13 cellular contexts compared by ENCODE assay signal in genomic region chr12:101172316-101172715, GRCh38. TPM values are rescaled to one million over a fixed set of nuclear protein-coding genes. Genes with fewer than 3 reads are reported as not detected.
A peak's percentile ranks its signal among the peaks of the same experiment; 100 is the strongest.
DNase-seq lines count a peak whose midpoint lies in the region; ATAC-seq and TF ChIP-seq lines count a peak whose summit lies in the region.
"Had no signal": no experiment of that assay in that cellular context is flagged by ENCODE, and none has a peak within 500 bp of the region (broad histone marks: within the 10 kb centered on the region; RNA-seq: fewer than 3 reads in every experiment).

No MANE protein-coding gene starts in this region.

- no peak overlapping the region for H3K4me3 Mint-ChIP-seq in activated CD4-positive, alpha-beta T cell treated with anti-CD3 and anti-CD28 coated beads for 36 hours
- H3K4me3 Mint-ChIP-seq in activated CD4-positive, alpha-beta T cell treated with anti-CD3 and anti-CD28 coated beads, Interleukin-2, amount 10 ng/mL, durations not matched to agents 24 days and 14 days = no peak overlapping the region
- no peak overlapping the region for H3K4me3 Mint-ChIP-seq in glutamatergic neuron (ENCODE audit: unreplicated experiment)
- H3K4me3 Mint-ChIP-seq in activated naive CD4-positive, alpha-beta T cell treated with anti-CD3 and anti-CD28 coated beads, Interleukin-2, amount 10 ng/mL, durations not matched to agents 7 days and 5 days = no peak overlapping the region

- H3F3A ChIP-seq in OCI-LY1 (ENCODE audit: insufficient read depth, low read length) = no peaks in the 10 kb centered on the region

- H3K4me1 ChIP-seq in OCI-LY1 (ENCODE audit: insufficient read depth, low read length, severe bottlenecking) (no peaks in the 10 kb centered on the region), upper lobe of left lung (no peaks in the 10 kb centered on the region)

- H4K20me1 ChIP-seq in OCI-LY1 (ENCODE audit: insufficient read depth, low read length) = no peaks in the 10 kb centered on the region

- H3K4me3 ChIP-seq in OCI-LY1 (ENCODE audit: low read depth, low read length, poor library complexity, severe bottlenecking) (no peak overlapping the region), upper lobe of left lung (no peak overlapping the region)

- TF ChIP-seq EP300 in upper lobe of left lung (IDR thresholded peaks at IDR 0.05) = no peak

- TF ChIP-seq POLR2A in upper lobe of left lung (IDR thresholded peaks at IDR 0.05) = no peak

- no peaks in the 10 kb centered on the region for H3K9me2 ChIP-seq in OCI-LY1 (ENCODE audit: low read depth, low read length)

- H3K36me3 Mint-ChIP-seq in activated CD4-positive, alpha-beta T cell treated with anti-CD3 and anti-CD28 coated beads for 36 hours (ENCODE audit: low read depth) = no peaks in the 10 kb centered on the region
- no peaks in the 10 kb centered on the region for H3K36me3 Mint-ChIP-seq in activated CD4-positive, alpha-beta T cell treated with anti-CD3 and anti-CD28 coated beads, Interleukin-2, amount 10 ng/mL, durations not matched to agents 24 days and 14 days (ENCODE audit: low read depth)
- no peaks in the 10 kb centered on the region for H3K36me3 Mint-ChIP-seq in glutamatergic neuron (ENCODE audit: unreplicated experiment)
- H3K36me3 Mint-ChIP-seq in activated naive CD4-positive, alpha-beta T cell treated with anti-CD3 and anti-CD28 coated beads, Interleukin-2, amount 10 ng/mL, durations not matched to agents 7 days and 5 days = no peaks in the 10 kb centered on the region
- H3K36me3 Mint-ChIP-seq: CD4-positive, CD25-positive, alpha-beta regulatory T cell had no signal

- no peaks in the 10 kb centered on the region for H3K79me2 ChIP-seq in OCI-LY1 (ENCODE audit: insufficient read depth, low read length)

- no peak overlapping the region for H3K4me2 ChIP-seq in OCI-LY1 (ENCODE audit: low read length)

- no peaks in the 10 kb centered on the region for H3K27me3 ChIP-seq in OCI-LY1 (ENCODE audit: insufficient read depth, low read length)
- no peaks in the 10 kb centered on the region for H3K27me3 ChIP-seq in upper lobe of left lung

- peaks cover 5% of the 10 kb centered on the region for H3K9me3 Mint-ChIP-seq in activated CD4-positive, alpha-beta T cell treated with anti-CD3 and anti-CD28 coated beads for 36 hours (ENCODE audit: low read depth)
- H3K9me3 Mint-ChIP-seq in activated CD4-positive, alpha-beta T cell treated with anti-CD3 and anti-CD28 coated beads, Interleukin-2, amount 10 ng/mL, durations not matched to agents 24 days and 14 days = peaks cover 4% of the 10 kb centered on the region
- H3K9me3 Mint-ChIP-seq in glutamatergic neuron (ENCODE audit: unreplicated experiment) = no peaks in the 10 kb centered on the region
- no peaks in the 10 kb centered on the region for H3K9me3 Mint-ChIP-seq in activated naive CD4-positive, alpha-beta T cell treated with anti-CD3 and anti-CD28 coated beads, Interleukin-2, amount 10 ng/mL, durations not matched to agents 7 days and 5 days

- H3K4me1 Mint-ChIP-seq in activated CD4-positive, alpha-beta T cell treated with anti-CD3 and anti-CD28 coated beads for 36 hours = no peaks in the 10 kb centered on the region
- no peaks in the 10 kb centered on the region for H3K4me1 Mint-ChIP-seq in activated CD4-positive, alpha-beta T cell treated with anti-CD3 and anti-CD28 coated beads, Interleukin-2, amount 10 ng/mL, durations not matched to agents 24 days and 14 days
- no peaks in the 10 kb centered on the region for H3K4me1 Mint-ChIP-seq in glutamatergic neuron (ENCODE audit: low read depth, unreplicated experiment)
- H3K4me1 Mint-ChIP-seq in activated naive CD4-positive, alpha-beta T cell treated with anti-CD3 and anti-CD28 coated beads, Interleukin-2, amount 10 ng/mL, durations not matched to agents 7 days and 5 days = no peaks in the 10 kb centered on the region
- H3K4me1 Mint-ChIP-seq: CD4-positive, CD25-positive, alpha-beta regulatory T cell had no signal

- no peaks in the 10 kb centered on the region for H3K9me3 ChIP-seq in OCI-LY1 (ENCODE audit: low read length)
- H3K9me3 ChIP-seq in upper lobe of left lung = no peaks in the 10 kb centered on the region

- H3K27ac ChIP-seq in OCI-LY1 (ENCODE audit: low read depth, low read length, poor library complexity, severe bottlenecking) (no peak overlapping the region), upper lobe of left lung (no peak overlapping the region)

- POLR2A ChIA-PET in activated CD4-positive, alpha-beta T cell treated with anti-CD3 and anti-CD28 coated beads for 36 hours (lab: Charles Lee) = no interaction called here

- intact Hi-C loops in activated CD4-positive, alpha-beta T cell treated with anti-CD3 and anti-CD28 coated beads for 36 hours (cut with DNase I, micrococcal nuclease) = no loop called here
- intact Hi-C loops in activated CD4-positive, alpha-beta T cell treated with anti-CD3 and anti-CD28 coated beads, Interleukin-2, amount 10 ng/mL, durations not matched to agents 24 days and 14 days (cut with micrococcal nuclease) = no loop called here

- H3K27ac Mint-ChIP-seq in activated CD4-positive, alpha-beta T cell treated with anti-CD3 and anti-CD28 coated beads for 36 hours = no peak overlapping the region
- H3K27ac Mint-ChIP-seq in activated CD4-positive, alpha-beta T cell treated with anti-CD3 and anti-CD28 coated beads, Interleukin-2, amount 10 ng/mL, durations not matched to agents 24 days and 14 days = no peak overlapping the region
- H3K27ac Mint-ChIP-seq in glutamatergic neuron (ENCODE audit: unreplicated experiment) = no peak overlapping the region
- H3K27ac Mint-ChIP-seq in activated naive CD4-positive, alpha-beta T cell treated with anti-CD3 and anti-CD28 coated beads, Interleukin-2, amount 10 ng/mL, durations not matched to agents 7 days and 5 days = no peak overlapping the region
- H3K27ac Mint-ChIP-seq: CD4-positive, CD25-positive, alpha-beta regulatory T cell had no signal

- no peak overlapping the region for H3K9ac ChIP-seq in OCI-LY1 (ENCODE audit: low read length)

- H3K36me3 ChIP-seq in OCI-LY1 (ENCODE audit: insufficient read depth, low read length) (no peaks in the 10 kb centered on the region), upper lobe of left lung (no peaks in the 10 kb centered on the region)

- 35 to 41% methylated on average over 5 of the region's 5 CpGs for WGBS in upper lobe of left lung, 2 donors

- no peak for ATAC-seq in activated CD4-positive, alpha-beta T cell treated with anti-CD3 and anti-CD28 coated beads for 36 hours
- ATAC-seq in upper lobe of left lung (ENCODE audit: low FRiP score in 2 of 2) = peak; percentile 23 to 48
- no peak for ATAC-seq in HG02938 (IDR thresholded peaks at IDR 0.05; ENCODE audit: unreplicated experiment)

- H2AFZ ChIP-seq in OCI-LY1 (ENCODE audit: low read length) = no peak overlapping the region

- peak; percentile 10 for DNase-seq in activated CD4-positive, alpha-beta T cell treated with anti-CD3 and anti-CD28 coated beads for 36 hours
- no peak for DNase-seq in activated CD4-positive, alpha-beta T cell treated with anti-CD3 and anti-CD28 coated beads, Interleukin-2, amount 10 ng/mL, durations not matched to agents 24 days and 14 days
- peak; percentile 57 for DNase-seq in glutamatergic neuron
- peak in 1 of 2 donors; percentile 23 for DNase-seq in upper lobe of left lung
- no peak for DNase-seq in central memory CD4-positive, alpha-beta T cell
- no peak for DNase-seq in activated naive CD4-positive, alpha-beta T cell treated with anti-CD3 and anti-CD28 coated beads, Interleukin-2, amount 10 ng/mL, durations not matched to agents 7 days and 5 days
- DNase-seq: activated naive CD4-positive, alpha-beta T cell treated with Interleukin-2 at 50 U/mL for 16 hours; NCI-H2107; stimulated activated CD4-positive, alpha-beta T cell treated with anti-CD3 and anti-CD28 coated beads, Interleukin-2, amount 100 ng/mL, for 24 hours had no signal

- CTCF ChIA-PET in activated CD4-positive, alpha-beta T cell treated with anti-CD3 and anti-CD28 coated beads for 36 hours (lab: Charles Lee) = no interaction called here
- CTCF ChIA-PET in activated naive CD4-positive, alpha-beta T cell treated with anti-CD3 and anti-CD28 coated beads, Interleukin-2, amount 10 ng/mL, durations not matched to agents 7 days and 5 days (lab: Charles Lee) = interaction anchor here (1.1 kb wide), 1 partner anchor 9 kb away, joined by 3 read pairs; no protein-coding TSS in a partner anchor

- H3K27me3 Mint-ChIP-seq in activated CD4-positive, alpha-beta T cell treated with anti-CD3 and anti-CD28 coated beads for 36 hours = no peaks in the 10 kb centered on the region
- H3K27me3 Mint-ChIP-seq in activated CD4-positive, alpha-beta T cell treated with anti-CD3 and anti-CD28 coated beads, Interleukin-2, amount 10 ng/mL, durations not matched to agents 24 days and 14 days = peaks cover 14% of the 10 kb centered on the region
- peaks cover 6% of the 10 kb centered on the region for H3K27me3 Mint-ChIP-seq in glutamatergic neuron (ENCODE audit: unreplicated experiment)
- no peaks in the 10 kb centered on the region for H3K27me3 Mint-ChIP-seq in activated naive CD4-positive, alpha-beta T cell treated with anti-CD3 and anti-CD28 coated beads, Interleukin-2, amount 10 ng/mL, durations not matched to agents 7 days and 5 days

- TF ChIP-seq CTCF in OCI-LY1 (IDR thresholded peaks at IDR 0.05; ENCODE audit: low read length) (peak; percentile 33; the same call in 1 of the 2 replicates), glutamatergic neuron (IDR thresholded peaks at IDR 0.05; ENCODE audit: partially characterized antibody, unreplicated experiment) (no peak), upper lobe of left lung (IDR thresholded peaks at IDR 0.05) (peak in 1 of 6 experiments; percentile 17)

RNA-seq across cellular contexts. Expression of gene SLC5A8, which starts 37.7 kb away (rescaled TPM):
- not detected for total RNA-seq in activated CD4-positive, alpha-beta T cell treated with anti-CD3 and anti-CD28 coated beads for 36 hours
- total RNA-seq in activated CD4-positive, alpha-beta T cell treated with anti-CD3 and anti-CD28 coated beads, Interleukin-2, amount 10 ng/mL, durations not matched to agents 24 days and 14 days = not detected in 2 replicates
- total RNA-seq in glutamatergic neuron (ENCODE audit: unreplicated experiment) (not detected), upper lobe of left lung (1 to 10 TPM in 5 of 6 donors, not detected in 1; 2.1 to 8.8 (median 7.2) TPM)
- total RNA-seq: CD4-positive, CD25-positive, alpha-beta regulatory T cell; ureter had no signal

Comparison
In these comparisons a context has a peak if more than half of its experiments do, and no peak if none do; other contexts are left out.
1. DNase-seq: peak in activated CD4-positive, alpha-beta T cell treated with anti-CD3 and anti-CD28 coated beads for 36 hours (single experiment) and glutamatergic neuron (single experiment); none in activated CD4-positive, alpha-beta T cell treated with anti-CD3 and anti-CD28 coated beads, Interleukin-2, amount 10 ng/mL, durations not matched to agents 24 days and 14 days (single experiment), central memory CD4-positive, alpha-beta T cell (single experiment) and activated naive CD4-positive, alpha-beta T cell treated with anti-CD3 and anti-CD28 coated beads, Interleukin-2, amount 10 ng/mL, durations not matched to agents 7 days and 5 days (single experiment).
2. ATAC-seq: peak in upper lobe of left lung (2 of 2); none in activated CD4-positive, alpha-beta T cell treated with anti-CD3 and anti-CD28 coated beads for 36 hours (single experiment) and HG02938 (single experiment).